ENCODE assay signal across 8 cellular contexts in the genomic region with DNA sequence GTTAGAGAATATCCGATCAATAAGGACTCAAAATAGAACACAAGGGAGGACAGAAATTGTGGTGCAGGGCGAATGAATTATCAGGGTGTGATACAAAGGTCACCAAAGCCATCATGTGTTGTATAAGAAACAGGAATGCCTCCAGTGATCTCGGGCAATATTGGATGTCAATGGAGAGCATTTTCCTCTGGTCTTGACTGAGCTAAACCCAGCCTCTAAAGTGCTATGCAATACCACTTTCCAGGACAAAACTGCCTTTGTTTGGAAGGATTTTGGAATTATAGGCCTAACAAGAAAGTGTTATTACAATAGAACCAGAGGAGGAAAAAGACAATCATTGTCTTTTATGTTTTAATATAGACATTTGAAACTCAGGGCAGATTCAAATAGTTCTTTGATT.
"Had no signal": no experiment of that assay in that cellular context is flagged by ENCODE, and none has a peak within 500 bp of the region (broad histone marks: within the 10 kb centered on the region; RNA-seq: fewer than 3 reads in every experiment).

No MANE protein-coding gene starts in this region.

- H3K4me1 Mint-ChIP-seq: GM23338, H9 had no signal

- H3K27ac Mint-ChIP-seq: GM23338, H9, HFFc6 had no signal

- H3K9me3 Mint-ChIP-seq: HFFc6 had no signal

- DNase-seq: GM23248, GOT3, H7, H9, HCEC 1CT, HFFc6 had no signal

- ATAC-seq: GM23338, HCT116 had no signal

- H3K4me3 Mint-ChIP-seq: GM23338, H9, HFFc6 had no signal
